ENCODE assay signal across 1 cellular context in genomic region chr9:89304479-89305188, GRCh38.
TF ChIP-seq lines count a peak whose summit lies in the region.

No MANE protein-coding gene starts in this region.

TF ChIP-seq in GM12878, 131 proteins besides CTCF, POLR2A, EP300 and RAD21 (continued from another document):
- TF ChIP-seq STAT1 (conservative IDR thresholded peaks at IDR 0.05) (no peak), CBFB (IDR thresholded peaks at IDR 0.05; ENCODE audit: low read depth) (no peak), HDAC2 (IDR thresholded peaks at IDR 0.05) (no peak), SKIL (IDR thresholded peaks at IDR 0.05; ENCODE audit: low read depth, poor library complexity, severe bottlenecking) (no peak), TCF3 (IDR thresholded peaks at IDR 0.05; ENCODE audit: borderline replicate concordance, insufficient read depth, low read depth, low read length) (no peak), IKZF1 (conservative IDR thresholded peaks at IDR 0.05) (no peak), ZNF384 (IDR thresholded peaks at IDR 0.05; ENCODE audit: borderline replicate concordance, low read depth, low read length) (no peak), EZH2 (IDR thresholded peaks at IDR 0.05; ENCODE audit: borderline replicate concordance, control insufficient read depth, low read depth, low read length) (no peak), SUPT20H (IDR thresholded peaks at IDR 0.05; ENCODE audit: borderline replicate concordance, control insufficient read depth, low read depth, low read length) (no peak), HDAC6 (IDR thresholded peaks at IDR 0.05; ENCODE audit: unreplicated experiment) (no peak)
- TF ChIP-seq, protein P1, sequence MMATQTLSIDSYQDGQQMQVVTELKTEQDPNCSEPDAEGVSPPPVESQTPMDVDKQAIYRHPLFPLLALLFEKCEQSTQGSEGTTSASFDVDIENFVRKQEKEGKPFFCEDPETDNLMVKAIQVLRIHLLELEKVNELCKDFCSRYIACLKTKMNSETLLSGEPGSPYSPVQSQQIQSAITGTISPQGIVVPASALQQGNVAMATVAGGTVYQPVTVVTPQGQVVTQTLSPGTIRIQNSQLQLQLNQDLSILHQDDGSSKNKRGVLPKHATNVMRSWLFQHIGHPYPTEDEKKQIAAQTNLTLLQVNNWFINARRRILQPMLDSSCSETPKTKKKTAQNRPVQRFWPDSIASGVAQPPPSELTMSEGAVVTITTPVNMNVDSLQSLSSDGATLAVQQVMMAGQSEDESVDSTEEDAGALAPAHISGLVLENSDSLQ (IDR thresholded peaks at IDR 0.05), result no peak
